ENCODE assay signal across 9 cellular contexts in genomic region chr15:100873029-100873677, GRCh38. TPM values are rescaled to one million over a fixed set of nuclear protein-coding genes. Genes with fewer than 3 reads are reported as not detected.
A peak's percentile ranks its signal among the peaks of the same experiment; 100 is the strongest.
DNase-seq lines count a peak whose midpoint lies in the region; ATAC-seq and TF ChIP-seq lines count a peak whose summit lies in the region.
"Had no signal": no experiment of that assay in that cellular context is flagged by ENCODE, and none has a peak within 500 bp of the region (broad histone marks: within the 10 kb centered on the region; RNA-seq: fewer than 3 reads in every experiment).

No MANE protein-coding gene starts in this region.

- H3K9ac ChIP-seq in SK-N-MC (ENCODE audit: insufficient read length): no peak overlapping the region

- H3K36me3 Mint-ChIP-seq in brain: no peaks in the 10 kb centered on the region
- H3K36me3 Mint-ChIP-seq: activated naive CD8-positive, alpha-beta T cell had no signal

- H3K9me3 ChIP-seq in MG63: peaks cover 8% of the 10 kb centered on the region
- no peaks in the 10 kb centered on the region for H3K9me3 ChIP-seq in SK-N-MC (ENCODE audit: low read depth, low read length)

- TF ChIP-seq CTCF in brain (conservative IDR thresholded peaks at IDR 0.05): peak; percentile 77 to 88

- ATAC-seq in GM21447 (IDR thresholded peaks at IDR 0.05; ENCODE audit: unreplicated experiment) (peak; percentile 63), GM21515 (IDR thresholded peaks at IDR 0.05; ENCODE audit: unreplicated experiment) (no peak)

- DNase-seq in DMS114 treated with DMSO at 0.1 percent for 48 hours (lab: John Stamatoyannopoulos, UW; ENCODE audit: unreplicated experiment) (peak; percentile 68), MG63 (peak; percentile 58), SK-N-MC (ENCODE audit: low read depth, low spot score) (peak; percentile 51), iPS-NIHi7 (ENCODE audit: extremely low spot score) (peak; percentile 76)
- DNase-seq in stimulated activated CD4-positive, alpha-beta T cell treated with anti-CD3 and anti-CD28 coated beads, Interleukin-15, amount 100 ng/mL, for 24 hours: peak; percentile 62

- H3K27ac Mint-ChIP-seq in brain: no peak overlapping the region
- H3K27ac Mint-ChIP-seq: activated naive CD8-positive, alpha-beta T cell had no signal

- H3K36me3 ChIP-seq in MG63 (no peaks in the 10 kb centered on the region), SK-N-MC (ENCODE audit: insufficient read depth, low read length) (no peaks in the 10 kb centered on the region)

- no peak overlapping the region for H3K4me3 Mint-ChIP-seq in brain
- H3K4me3 Mint-ChIP-seq: activated naive CD8-positive, alpha-beta T cell had no signal

- peaks cover 61% of the 10 kb centered on the region for H3K27me3 Mint-ChIP-seq in brain

- peaks cover 0 to 7% (median 2%) of the 10 kb centered on the region in 5 experiments for H3K9me3 Mint-ChIP-seq in brain

- no peak overlapping the region for H3K27ac ChIP-seq in SK-N-MC

- H3K4me3 ChIP-seq in MG63 (no peak overlapping the region), SK-N-MC (no peak overlapping the region)

- H3K4me1 Mint-ChIP-seq in brain: no peaks in the 10 kb centered on the region

- no peaks in the 10 kb centered on the region for H3K27me3 ChIP-seq in MG63

RNA-seq across cellular contexts. Expression of gene ALDH1A3, which starts 6.5 kb away (rescaled TPM):
- total RNA-seq in MG63 (2014; rRNA removed; shearing (Covaris generic); ENCODE audit: low replicate concordance): 879 and 1,090 TPM in 2 replicates
- polyA plus RNA-seq in brain (ENCODE audit: insufficient read depth, low read depth, low replicate concordance): 1.8 TPM

RNA-seq across cellular contexts. Expression of gene LRRK1, which starts 46.0 kb away (rescaled TPM):
- total RNA-seq in MG63 (2014; rRNA removed; shearing (Covaris generic); ENCODE audit: low replicate concordance): 4.4 and 10.4 TPM in 2 replicates
- polyA plus RNA-seq in brain (ENCODE audit: insufficient read depth, low read depth, low replicate concordance): 1.0 TPM
